8 cellular contexts compared by ENCODE assay signal in the genomic region with DNA sequence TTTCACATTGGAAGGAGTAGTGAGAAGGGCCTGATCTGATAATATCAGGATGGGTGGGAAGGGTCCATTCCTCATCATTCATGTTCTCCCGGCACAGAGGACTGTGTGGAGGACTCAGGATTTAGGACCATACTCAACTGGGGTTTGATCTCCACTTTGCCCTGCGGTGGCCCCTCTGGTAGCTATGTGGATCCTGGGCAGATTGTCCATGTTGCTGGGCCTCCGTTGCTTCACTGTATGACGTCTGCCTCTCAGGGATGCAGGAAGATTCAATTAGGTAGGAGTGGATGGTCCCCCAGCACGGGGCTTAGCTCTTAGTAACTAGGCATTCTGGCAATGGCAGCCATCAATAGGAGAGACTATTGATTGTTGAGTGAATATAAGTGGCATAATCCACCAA. TPM values are rescaled to one million over a fixed set of nuclear protein-coding genes. Genes with fewer than 3 reads are reported as not detected.
A peak's percentile ranks its signal among the peaks of the same experiment; 100 is the strongest.
DNase-seq lines count a peak whose midpoint lies in the region; ATAC-seq and TF ChIP-seq lines count a peak whose summit lies in the region.

No MANE protein-coding gene starts in this region.

- peak overlapping the region; percentile 94 for H3K4me3 Mint-ChIP-seq in progenitor cell of endocrine pancreas (ENCODE audit: low read depth)

- peaks cover 60% of the 10 kb centered on the region for H3K36me3 ChIP-seq in DND-41 (ENCODE audit: insufficient read depth, low read length)
- peaks cover 49% of the 10 kb centered on the region for H3K36me3 ChIP-seq in OCI-LY3 (replicated peaks; ENCODE audit: low read depth, low read length)

- TF ChIP-seq POLR2A in erythroblast (IDR thresholded peaks at IDR 0.05; ENCODE audit: low read length): peak; percentile 39

- H3K79me2 ChIP-seq in DND-41 (ENCODE audit: insufficient read depth, low read length): peaks cover 85% of the 10 kb centered on the region
- H3K79me2 ChIP-seq in OCI-LY3 (ENCODE audit: low read length): peaks cover 39% of the 10 kb centered on the region

- H3K4me2 ChIP-seq in DND-41 (ENCODE audit: insufficient read depth, low read length) (peak overlapping the region; percentile 76), OCI-LY3 (ENCODE audit: low read length) (peak overlapping the region; percentile 94)

- ATAC-seq in DND-41 (ENCODE audit: insufficient read depth, low read depth): no peak
- no peak for ATAC-seq in GM21528 (IDR thresholded peaks at IDR 0.05; ENCODE audit: low FRiP score, unreplicated experiment)

- DNase-seq in DND-41 (no peak), erythroblast (lab: John Stamatoyannopoulos, UW) (no peak), progenitor cell of endocrine pancreas (ENCODE audit: low spot score, unreplicated experiment) (no peak), nucleus accumbens (lab: John Stamatoyannopoulos, UW) (no peak), kidney glomerular epithelial cell (lab: John Stamatoyannopoulos, UW) (no peak), NCI-H1105 treated with DMSO at 0.1 percent for 48 hours (lab: John Stamatoyannopoulos, UW) (no peak)

- H3K9me3 Mint-ChIP-seq in progenitor cell of endocrine pancreas (ENCODE audit: low read depth): no peaks in the 10 kb centered on the region

- H3K4me1 ChIP-seq in DND-41 (ENCODE audit: insufficient read depth, low read length) (peaks cover 64% of the 10 kb centered on the region), OCI-LY3 (ENCODE audit: low read length) (peaks cover 40% of the 10 kb centered on the region)

- H2AFZ ChIP-seq in DND-41 (ENCODE audit: low read depth, low read length): no peak overlapping the region
- no peak overlapping the region for H2AFZ ChIP-seq in OCI-LY3 (ENCODE audit: low read depth, low read length)

- H3K4me3 ChIP-seq in DND-41 (ENCODE audit: low read depth in 1 of 2, low read length in 2 of 2) (peak overlapping the region; percentile 52 to 62; a peak in 3 of 4 replicates), OCI-LY3 (ENCODE audit: low read length) (0 out of 2 replicates have a peak overlapping the region, but pooled peaks have one; percentile 94)

- H3K27ac Mint-ChIP-seq in progenitor cell of endocrine pancreas: peak overlapping the region; percentile 75

- H3K27me3 Mint-ChIP-seq in progenitor cell of endocrine pancreas: no peaks in the 10 kb centered on the region

- H3K9me3 ChIP-seq in DND-41 (ENCODE audit: insufficient read depth, low read length, severe bottlenecking) (no peaks in the 10 kb centered on the region), OCI-LY3 (ENCODE audit: insufficient read depth, low read length) (no peaks in the 10 kb centered on the region)

- H3K36me3 Mint-ChIP-seq in progenitor cell of endocrine pancreas (ENCODE audit: insufficient read depth): peaks cover 12% of the 10 kb centered on the region

- TF ChIP-seq CTCF in DND-41 (IDR thresholded peaks at IDR 0.05; ENCODE audit: borderline replicate concordance, extremely low read depth, low read length, poor library complexity, severe bottlenecking) (no peak), OCI-LY3 (IDR thresholded peaks at IDR 0.05; ENCODE audit: low read depth, low read length) (no peak), progenitor cell of endocrine pancreas (IDR thresholded peaks at IDR 0.05; ENCODE audit: unreplicated experiment) (no peak)

- peaks cover 68% of the 10 kb centered on the region for H4K20me1 ChIP-seq in DND-41 (ENCODE audit: insufficient read depth, low read length)
- H4K20me1 ChIP-seq in OCI-LY3 (ENCODE audit: insufficient read depth, low read length): peaks cover 27% of the 10 kb centered on the region

- H3K4me1 Mint-ChIP-seq in progenitor cell of endocrine pancreas (ENCODE audit: low read depth): peaks cover 57% of the 10 kb centered on the region

- peak overlapping the region; percentile 94 for H3K27ac ChIP-seq in DND-41 (ENCODE audit: low read length)
- no peak overlapping the region for H3K27ac ChIP-seq in OCI-LY3 (ENCODE audit: low read length)

- H3K9ac ChIP-seq in DND-41 (ENCODE audit: low read depth, low read length): peak overlapping the region; percentile 77
- H3K9ac ChIP-seq in OCI-LY3 (ENCODE audit: low read length): no peak overlapping the region

- H3K27me3 ChIP-seq in DND-41 (ENCODE audit: insufficient read depth, low read length, poor library complexity) (no peaks in the 10 kb centered on the region), OCI-LY3 (ENCODE audit: low read depth, low read length) (no peaks in the 10 kb centered on the region)

RNA-seq across cellular contexts. Expression of gene ETS2, which starts 2.3 kb away (rescaled TPM):
- 43.9 and 48.9 TPM in 2 replicates for total RNA-seq in progenitor cell of endocrine pancreas
